Comparison of ENCODE assay signal across 24 cellular contexts in the genomic region with DNA sequence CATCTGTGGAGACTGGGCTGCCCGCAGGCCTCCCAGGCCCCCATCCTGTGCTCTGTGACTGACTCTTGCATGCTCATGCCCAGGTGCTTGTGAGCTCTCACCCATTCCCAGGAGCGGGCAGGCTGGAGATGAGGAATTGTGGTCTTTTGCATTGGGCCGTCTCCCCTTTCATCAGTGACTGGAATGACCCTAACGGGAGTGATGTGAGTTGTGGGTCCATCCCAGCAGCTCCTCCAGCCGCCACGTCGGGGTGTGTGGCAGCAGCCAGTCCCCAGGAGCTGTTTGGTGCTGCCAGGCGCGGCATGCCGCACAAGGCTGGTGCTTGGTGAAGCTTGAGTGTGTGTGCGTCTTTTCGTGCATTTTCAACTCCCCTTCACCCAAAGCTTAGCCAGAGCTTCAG.
"Had no signal": no experiment of that assay in that cellular context is flagged by ENCODE, and none has a peak within 500 bp of the region (broad histone marks: within the 10 kb centered on the region; RNA-seq: fewer than 3 reads in every experiment).

No MANE protein-coding gene starts in this region.

- ATAC-seq: esophagus mucosa; gastrocnemius medialis; natural killer cell; right cardiac atrium; stimulated activated memory B cell treated with anti-CD40 and anti-IgM and Interleukin-4, amounts not matched to agents 10 μg/mL and 1 μg/mL and 100 μg/mL, for 72 hours; upper lobe of right lung had no signal

- H3K36me3 ChIP-seq: colonic mucosa, gastrocnemius medialis, prostate gland, sigmoid colon, thoracic aorta, tibial nerve, upper lobe of right lung, uterus had no signal

- DNase-seq: colonic mucosa; effector CD8-positive, alpha-beta T cell; endodermal cell; foreskin fibroblast; gastrocnemius medialis; natural killer cell; occipital lobe; right cardiac atrium; sigmoid colon; stimulated activated CD4-positive, alpha-beta T cell treated with anti-CD3 and anti-CD28 coated beads, Interleukin-2, amount 100 ng/mL, for 24 hours; stimulated activated CD4-positive, alpha-beta T cell treated with anti-CD3 and anti-CD28 coated beads, Interleukin-4, amount 100 ng/mL, for 24 hours; upper lobe of right lung; uterus had no signal

- H3K27me3 ChIP-seq: uterus had no signal

- H3K4me3 ChIP-seq: colonic mucosa, gastrocnemius medialis, lung, prostate gland, sigmoid colon, thoracic aorta, tibial nerve, upper lobe of right lung, uterus had no signal

- H2AFZ ChIP-seq: parathyroid adenoma had no signal

- H3K4me1 Mint-ChIP-seq: memory B cell; natural killer cell; stimulated activated memory B cell treated with anti-CD40 and anti-IgM and Interleukin-4, amounts not matched to agents 10 μg/mL and 1 μg/mL and 100 μg/mL, for 72 hours had no signal

- H3K79me2 ChIP-seq: parathyroid adenoma had no signal

- H3K4me1 ChIP-seq: colonic mucosa, gastrocnemius medialis, parathyroid adenoma, prostate gland, upper lobe of right lung, uterus had no signal

- H3K36me3 Mint-ChIP-seq: natural killer cell had no signal

- H3K9me3 ChIP-seq: colonic mucosa, gastrocnemius medialis, prostate gland, sigmoid colon, thoracic aorta, upper lobe of right lung, uterus had no signal

- H3K4me3 Mint-ChIP-seq: dendritic cell treated with granulocyte-macrophage colony-stimulating factor and Interleukin-4, amounts not matched to agents 40 ng/mL and 50 ng/mL, for 4 days; memory B cell; natural killer cell; stimulated activated memory B cell treated with anti-CD40 and anti-IgM and Interleukin-4, amounts not matched to agents 10 μg/mL and 1 μg/mL and 100 μg/mL, for 72 hours; stimulated activated naive CD8-positive, alpha-beta T cell treated with anti-CD3 and anti-CD28 coated beads, Interleukin-15, Interleukin-2, amounts not matched to agents 100 ng/mL and 50 ng/mL, for 24 hours had no signal

- H3K27ac ChIP-seq: colonic mucosa, epithelial cell of prostate, gastrocnemius medialis, parathyroid adenoma, prostate gland, sigmoid colon, thoracic aorta, tibial nerve, upper lobe of right lung, uterus had no signal

- H3K27ac Mint-ChIP-seq: dendritic cell treated with granulocyte-macrophage colony-stimulating factor and Interleukin-4, amounts not matched to agents 40 ng/mL and 50 ng/mL, for 4 days; endodermal cell; memory B cell; natural killer cell; stimulated activated memory B cell treated with anti-CD40 and anti-IgM and Interleukin-4, amounts not matched to agents 10 μg/mL and 1 μg/mL and 100 μg/mL, for 72 hours; stimulated activated naive CD8-positive, alpha-beta T cell treated with anti-CD3 and anti-CD28 coated beads, Interleukin-15, Interleukin-2, amounts not matched to agents 100 ng/mL and 50 ng/mL, for 24 hours had no signal
